19 cellular contexts compared by ENCODE assay signal in genomic region chr5:128627939-128628338, GRCh38.
A peak's percentile ranks its signal among the peaks of the same experiment; 100 is the strongest.
DNase-seq lines count a peak whose midpoint lies in the region; ATAC-seq, FAIRE-seq and TF ChIP-seq lines count a peak whose summit lies in the region.
"Had no signal": no experiment of that assay in that cellular context is flagged by ENCODE, and none has a peak within 500 bp of the region (broad histone marks: within the 10 kb centered on the region; RNA-seq: fewer than 3 reads in every experiment).

No MANE protein-coding gene starts in this region.

- no peak overlapping the region for H2AK9ac ChIP-seq in IMR-90 (replicated peaks; ENCODE audit: low read depth, low read length, poor library complexity)

- no peak overlapping the region for H3K4me3 ChIP-seq in A549
- H3K4me3 ChIP-seq in IMR-90 (ENCODE audit: insufficient read depth, low read depth, low read length) = no peak overlapping the region
- H3K4me3 ChIP-seq in K562 = no peak overlapping the region
- H3K4me3 ChIP-seq: BLaER1 treated with 17β-estradiol and CSF1 and Interleukin-3, amounts not matched to agents 10 nM and 100 nM had no signal

- no peak overlapping the region for H2AFZ ChIP-seq in IMR-90 (replicated peaks; ENCODE audit: low read length, poor library complexity)
- H2AFZ ChIP-seq in K562 (ENCODE audit: low read depth, low read length) = no peak overlapping the region

- POLR2A ChIA-PET in A549 (lab: Yijun Ruan, JAX) (no interaction called here), IMR-90 (lab: Charles Lee; ENCODE audit: unreplicated experiment) (no interaction called here), K562 (lab: Yijun Ruan, JAX) (no interaction called here)

- H3K23ac ChIP-seq in IMR-90 (ENCODE audit: low read depth, low read length) = no peak overlapping the region

- H3K9me1 ChIP-seq in IMR-90 (ENCODE audit: insufficient read depth, low read length) (no peaks in the 10 kb centered on the region; the same call in 1 of the 2 replicates), K562 (ENCODE audit: control insufficient read depth, insufficient read depth, low read length) (no peaks in the 10 kb centered on the region)

- CTCF ChIA-PET in A549 (lab: Yijun Ruan, JAX) (no interaction called here), IMR-90 (lab: Yijun Ruan, JAX) (no interaction called here), K562 (lab: Yijun Ruan, JAX; ENCODE audit: low intra/inter-chr PET ratio) (no interaction called here)

- DNase-seq in A549 (ENCODE audit: low read depth in 1 of 2, low spot score in 1 of 2) = no peak
- no peak for DNase-seq in IMR-90
- DNase-seq in K562 (ENCODE audit: extremely low read depth in 1 of 4, low spot score in 3 of 4) = no peak
- no peak for DNase-seq in GM12891 (ENCODE audit: insufficient read length, low spot score)
- DNase-seq: 8988T; AML-193; Caco-2; Calu3; CD4-positive, alpha-beta T cell; CD8-positive, alpha-beta T cell; DMS79 treated with DMSO at 0.1 percent for 48 hours; GF-D8 had no signal

- TF ChIP-seq EP300 in A549 (IDR thresholded peaks at IDR 0.05) (no peak), K562 (IDR thresholded peaks at IDR 0.05; ENCODE audit: low read length) (no peak)

- 90% methylated on average over 1 of the region's 1 CpG for WGBS in A549 (ENCODE audit: missing lambda C conversion rate)
- no CpG with 5 or more reads among the region's 1 CpG for WGBS in IMR-90 (ENCODE audit: extremely low coverage in 2 of 2, insufficient read length in 1 of 2), 2 experiments
- 5% methylated on average over 1 of the region's 1 CpG for WGBS in K562 (ENCODE audit: insufficient coverage, low coverage, missing lambda C conversion rate)

- no peaks in the 10 kb centered on the region for H3K27me3 ChIP-seq in IMR-90 (ENCODE audit: control insufficient read depth, insufficient read depth, low read length)
- H3K27me3 ChIP-seq in K562 (ENCODE audit: control insufficient read depth in 2 of 2, insufficient read depth in 2 of 2, low read length in 2 of 2) = no peaks in the 10 kb centered on the region
- H3K27me3 ChIP-seq: BLaER1 treated with 17β-estradiol and CSF1 and Interleukin-3, amounts not matched to agents 10 nM and 100 nM had no signal

- TF ChIP-seq POLR2A in A549 (IDR thresholded peaks at IDR 0.05; ENCODE audit: low read length) (no peak), IMR-90 (IDR thresholded peaks at IDR 0.05; ENCODE audit: low read depth, low read length) (no peak), K562 (conservative IDR thresholded peaks at IDR 0.05) (no peak), GM12891 (IDR thresholded peaks at IDR 0.05; ENCODE audit: low read depth, low read length) (no peak)

- H3K36me3 ChIP-seq in IMR-90 (ENCODE audit: control insufficient read depth, insufficient read depth, low read length) = no peaks in the 10 kb centered on the region
- H3K36me3 ChIP-seq in K562 (ENCODE audit: control insufficient read depth, insufficient read depth, low read length) = no peaks in the 10 kb centered on the region
- H3K36me3 ChIP-seq: BLaER1 treated with 17β-estradiol and CSF1 and Interleukin-3, amounts not matched to agents 10 nM and 100 nM had no signal

- H4K20me1 ChIP-seq in IMR-90 (ENCODE audit: insufficient read depth, low read length) = no peaks in the 10 kb centered on the region
- H4K20me1 ChIP-seq in K562 (replicated peaks; ENCODE audit: control insufficient read depth, insufficient read depth, low read length) = no peaks in the 10 kb centered on the region
- H4K20me1 ChIP-seq: BLaER1 treated with 17β-estradiol and CSF1 and Interleukin-3, amounts not matched to agents 10 nM and 100 nM had no signal

- no peak overlapping the region for H2BK120ac ChIP-seq in IMR-90 (ENCODE audit: low read depth, low read length)

- H3K9ac ChIP-seq in IMR-90 (ENCODE audit: low read depth, low read length) = no peak overlapping the region
- H3K9ac ChIP-seq in K562 (ENCODE audit: insufficient read depth in 1 of 2, low read depth in 2 of 2, low read length in 2 of 2) = no peak overlapping the region
- H3K9ac ChIP-seq: BLaER1 treated with 17β-estradiol and CSF1 and Interleukin-3, amounts not matched to agents 10 nM and 100 nM had no signal

- no peak overlapping the region for H4K5ac ChIP-seq in IMR-90 (ENCODE audit: low read depth, low read length)

- TF ChIP-seq RAD21 in A549 (conservative IDR thresholded peaks at IDR 0.05 in 1 of 2, IDR thresholded peaks at IDR 0.05 in 1 of 2) (no peak), IMR-90 (IDR thresholded peaks at IDR 0.05; ENCODE audit: low read length) (no peak), K562 (CRISPR knock-in tag; conservative IDR thresholded peaks at IDR 0.05 in 1 of 2, IDR thresholded peaks at IDR 0.05 in 1 of 2) (no peak)

- ATAC-seq in A549 (no peak), IMR-90 (ENCODE audit: low read depth) (no peak), K562 (no peak), GM21529 (IDR thresholded peaks at IDR 0.05; ENCODE audit: unreplicated experiment) (no peak)
- ATAC-seq: CD8-positive, alpha-beta T cell had no signal

- in situ Hi-C loops in IMR-90 (cut with MboI; ENCODE audit: low sequenced_read_pairs) (no loop called here), K562 (cut with MboI) (no loop called here)

- H3K56ac ChIP-seq in IMR-90 (ENCODE audit: extremely low read depth, insufficient read depth, low read length) = 0 out of 2 replicates have a peak overlapping the region, but pooled peaks have one; percentile 32

- H3K4me2 ChIP-seq in A549 (no peak overlapping the region), IMR-90 (ENCODE audit: low read depth, low read length) (no peak overlapping the region), K562 (ENCODE audit: insufficient read depth, low read length) (no peak overlapping the region)
- H3K4me2 ChIP-seq: BLaER1 treated with 17β-estradiol and CSF1 and Interleukin-3, amounts not matched to agents 10 nM and 100 nM had no signal

- H3K4me1 ChIP-seq in A549 (no peaks in the 10 kb centered on the region), IMR-90 (ENCODE audit: control insufficient read depth, insufficient read depth, low read length) (peaks cover 14% of the 10 kb centered on the region), K562 (replicated peaks in 1 of 2; ENCODE audit: control insufficient read depth in 2 of 2, insufficient read depth in 2 of 2, low read length in 2 of 2) (no peaks in the 10 kb centered on the region)
- H3K4me1 ChIP-seq: Caco-2 had no signal

- H2AK5ac ChIP-seq in IMR-90 (ENCODE audit: low read depth, low read length) = no peak overlapping the region

- H3K79me2 ChIP-seq in K562 (ENCODE audit: control insufficient read depth, insufficient read depth, low read length) = no peaks in the 10 kb centered on the region

- intact Hi-C loops in IMR-90 (cut with micrococcal nuclease) = no loop called here
- intact Hi-C loops in K562 (cut with micrococcal nuclease) = no loop called here

- no peak overlapping the region for H3K4ac ChIP-seq in IMR-90 (ENCODE audit: low read depth, low read length)

- H3K27ac ChIP-seq in A549 (no peak overlapping the region), IMR-90 (ENCODE audit: insufficient read depth, low read length) (no peak overlapping the region), K562 (ENCODE audit: extremely low read depth, low read depth, low read length) (no peak overlapping the region)
- H3K27ac ChIP-seq: BLaER1 treated with 17β-estradiol and CSF1 and Interleukin-3, amounts not matched to agents 10 nM and 100 nM; C4-2B had no signal

- H4K8ac ChIP-seq in IMR-90 (ENCODE audit: low read depth in 2 of 2, low read length in 2 of 2) = no peak overlapping the region

- no peak overlapping the region for H2BK15ac ChIP-seq in IMR-90 (ENCODE audit: low read depth, low read length)

- no peak overlapping the region for H3K14ac ChIP-seq in IMR-90 (replicated peaks; ENCODE audit: low read depth, low read length)

- BruUV-seq in IMR-90 (replicated peaks; lab: Mats Ljungman, UMichigan) (no TSS peak), K562 (replicated peaks; lab: Mats Ljungman, UMichigan) (no TSS peak)

- TF ChIP-seq CTCF in A549 (IDR thresholded peaks at IDR 0.05) = no peak
- TF ChIP-seq CTCF in IMR-90 (conservative IDR thresholded peaks at IDR 0.05; ENCODE audit: low read depth, low read length) = no peak
- no peak for TF ChIP-seq CTCF in K562 (IDR thresholded peaks at IDR 0.05 in 2 of 3, conservative IDR thresholded peaks at IDR 0.05 in 1 of 3; ENCODE audit: insufficient read depth in 2 of 3, low read depth in 1 of 3, low read length in 3 of 3)

- FAIRE-seq in A549 (lab: Jason Lieb, UNC) (no peak), K562 (lab: Jason Lieb, UNC) (no peak), GM12891 (lab: Jason Lieb, UNC) (no peak)
- FAIRE-seq: D721Med, G401.6, GM12892, GM18507 had no signal

- no peak overlapping the region for H3K18ac ChIP-seq in IMR-90 (ENCODE audit: low read depth, low read length)

- H2BK5ac ChIP-seq in IMR-90 (ENCODE audit: low read depth, low read length, poor library complexity, severe bottlenecking) = no peak overlapping the region

- no peak overlapping the region for H2BK20ac ChIP-seq in IMR-90 (ENCODE audit: low read depth, low read length)

- no peak overlapping the region for H4K91ac ChIP-seq in IMR-90 (ENCODE audit: insufficient read depth, low read depth, low read length)

- dilution Hi-C loops in IMR-90 (cut with HindIII; ENCODE audit: low sequenced_read_pairs, unreplicated experiment) = no loop called here

- H3K9me3 ChIP-seq in A549 (no peaks in the 10 kb centered on the region), IMR-90 (ENCODE audit: control insufficient read depth, insufficient read depth, low read length) (no peaks in the 10 kb centered on the region), K562 (replicated peaks; ENCODE audit: control insufficient read depth, insufficient read depth, low read depth, low read length) (no peaks in the 10 kb centered on the region)
- H3K9me3 ChIP-seq: Caco-2 had no signal

- no peaks in the 10 kb centered on the region for H3K79me1 ChIP-seq in IMR-90 (ENCODE audit: low read depth in 1 of 2, low read length in 2 of 2)

TF ChIP-seq in IMR-90, 13 proteins besides CTCF, POLR2A, EP300 and RAD21:
- TF ChIP-seq BHLHE40 (IDR thresholded peaks at IDR 0.05; ENCODE audit: low read depth, low read length) (no peak), MAFK (IDR thresholded peaks at IDR 0.05; ENCODE audit: low read depth, low read length) (peak; percentile 65)

TF ChIP-seq in K562, 482 proteins besides CTCF, POLR2A, EP300 and RAD21 (continues in another document):
- no peak for TF ChIP-seq CBFA2T3 (IDR thresholded peaks at IDR 0.05)

TF ChIP-seq in GM12891, 5 proteins besides CTCF, POLR2A, EP300 and RAD21:
- TF ChIP-seq SPI1 (IDR thresholded peaks at IDR 0.05; ENCODE audit: low read depth, low read length) = no peak
- TF ChIP-seq POLR2AphosphoS5 (IDR thresholded peaks at IDR 0.05; ENCODE audit: low read depth, low read length) = no peak
- TF ChIP-seq PAX5 (IDR thresholded peaks at IDR 0.05; ENCODE audit: insufficient read depth, low read length, severe bottlenecking) = no peak
- TF ChIP-seq TAF1 (IDR thresholded peaks at IDR 0.05; ENCODE audit: low read depth, low read length) = no peak
- no peak for TF ChIP-seq POU2F2 (IDR thresholded peaks at IDR 0.05; ENCODE audit: low read depth, low read length)

Comparison
In these comparisons a context has a peak if more than half of its experiments do, and no peak if none do; other contexts are left out.
1. Of the 35 proteins assayed by ChIP-seq in both K562 and A549: peak only in K562: none; only in A549: MAFK; in both: none; in neither: 34.